ENCODE assay signal across 32 cellular contexts in the genomic region with DNA sequence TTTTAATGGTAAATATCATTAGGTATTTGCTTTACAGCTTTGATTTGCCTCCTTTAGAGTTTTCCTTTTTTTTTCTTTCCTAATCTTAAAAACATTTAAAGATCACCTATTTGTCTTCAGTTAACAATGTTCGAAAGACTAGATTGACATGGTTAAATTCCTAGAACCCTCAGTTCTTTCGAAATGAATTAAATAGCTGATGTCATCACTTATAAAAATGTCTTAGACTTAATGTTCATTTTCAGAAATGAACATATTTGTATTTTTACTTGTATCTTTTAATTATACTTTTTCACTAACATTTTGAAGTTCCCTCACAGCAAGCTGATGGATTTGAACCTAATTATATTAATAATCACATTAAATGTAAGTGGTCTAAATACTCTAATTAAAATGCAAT.
"Had no signal": no experiment of that assay in that cellular context is flagged by ENCODE, and none has a peak within 500 bp of the region (broad histone marks: within the 10 kb centered on the region; RNA-seq: fewer than 3 reads in every experiment).

No MANE protein-coding gene starts in this region.

- H3K4me1 ChIP-seq: adrenal gland, body of pancreas, heart left ventricle had no signal

- H3K4me3 ChIP-seq: adrenal gland, body of pancreas, heart left ventricle had no signal

- FAIRE-seq: colon, endometrium, frontal cortex had no signal

- H3K27me3 ChIP-seq: adrenal gland, body of pancreas, heart left ventricle had no signal

- H3K4me3 Mint-ChIP-seq: activated B cell treated with CpG ODN at 0.5 μM for 24 hours; activated CD8-positive, alpha-beta T cell treated with anti-CD3 and anti-CD28 coated beads for 36 hours; activated naive CD4-positive, alpha-beta T cell treated with anti-CD3 and anti-CD28 coated beads, Interleukin-2, amount 50 U/mL, for 24 hours; activated naive CD8-positive, alpha-beta T cell treated with anti-CD3 and anti-CD28 coated beads for 36 hours; activated naive CD8-positive, alpha-beta T cell treated with anti-CD3 and anti-CD28 coated beads, Interleukin-2, amount 50 U/mL, for 24 hours; activated T-cell treated with anti-CD3 and anti-CD28 coated beads, Interleukin-2, amount 50 U/mL, for 4 hours; activated T-helper 17 cell treated with anti-CD3 and anti-CD28 coated beads, Interleukin-2, amount 50 U/mL, for 72 hours; T-cell; T-helper 1 cell treated with Interleukin-12 subunit alpha and Interleukin-12 subunit beta and Interleukin-4 antibody, amounts not matched to agents 30 μg/mL and 1 μg/mL, for 36 hours had no signal

- DNase-seq: activated B cell treated with CpG ODN at 0.5 μM for 24 hours; activated CD4-positive, alpha-beta T cell treated with anti-CD3 and anti-CD28 coated beads for 48 hours; activated CD4-positive, alpha-beta T cell treated with anti-CD3 and anti-CD28 coated beads, Interleukin-2, amount 50 U/mL, for 1 hour; activated CD4-positive, alpha-beta T cell treated with anti-CD3 and anti-CD28 coated beads, Interleukin-2, amount 50 U/mL, for 48 hours; activated CD8-positive, alpha-beta memory T cell treated with anti-CD3 and anti-CD28 coated beads for 24 hours; activated CD8-positive, alpha-beta T cell treated with anti-CD3 and anti-CD28 coated beads for 36 hours; activated effector memory CD4-positive, alpha-beta T cell treated with Interleukin-2 at 50 U/mL for 16 hours; activated gamma-delta T cell treated with Interleukin-2 at 50 U/mL for 16 hours; activated naive CD4-positive, alpha-beta T cell treated with Interleukin-2 at 50 U/mL for 16 hours; activated naive CD8-positive, alpha-beta T cell treated with anti-CD3 and anti-CD28 coated beads for 36 hours; activated naive CD8-positive, alpha-beta T cell treated with anti-CD3 and anti-CD28 coated beads, Interleukin-2, amount 50 U/mL, for 24 hours; activated T-cell treated with anti-CD3 and anti-CD28 coated beads, Interleukin-2, amount 50 U/mL, for 4 hours; adrenal gland; amygdala; aorta; body of pancreas; caudate nucleus; cortex of kidney; effector CD4-positive, alpha-beta T cell; foreskin fibroblast; heart left ventricle; T-cell; T1000; WERI-Rb-1 had no signal

- H3K27ac Mint-ChIP-seq: activated B cell treated with CpG ODN at 0.5 μM for 24 hours; activated CD8-positive, alpha-beta T cell treated with anti-CD3 and anti-CD28 coated beads for 36 hours; activated naive CD4-positive, alpha-beta T cell treated with anti-CD3 and anti-CD28 coated beads, Interleukin-2, amount 50 U/mL, for 24 hours; activated naive CD8-positive, alpha-beta T cell treated with anti-CD3 and anti-CD28 coated beads for 36 hours; activated naive CD8-positive, alpha-beta T cell treated with anti-CD3 and anti-CD28 coated beads, Interleukin-2, amount 50 U/mL, for 24 hours; activated T-helper 17 cell treated with anti-CD3 and anti-CD28 coated beads, Interleukin-2, amount 50 U/mL, for 72 hours; T-cell; T-helper 1 cell treated with Interleukin-12 subunit alpha and Interleukin-12 subunit beta and Interleukin-4 antibody, amounts not matched to agents 30 μg/mL and 1 μg/mL, for 36 hours had no signal

- H3K9me3 Mint-ChIP-seq: activated B cell treated with CpG ODN at 0.5 μM for 24 hours; activated CD8-positive, alpha-beta T cell treated with anti-CD3 and anti-CD28 coated beads for 36 hours; activated naive CD4-positive, alpha-beta T cell treated with anti-CD3 and anti-CD28 coated beads, Interleukin-2, amount 50 U/mL, for 24 hours; activated naive CD8-positive, alpha-beta T cell treated with anti-CD3 and anti-CD28 coated beads for 36 hours; activated naive CD8-positive, alpha-beta T cell treated with anti-CD3 and anti-CD28 coated beads, Interleukin-2, amount 50 U/mL, for 24 hours; activated T-cell treated with anti-CD3 and anti-CD28 coated beads, Interleukin-2, amount 50 U/mL, for 4 hours; activated T-helper 17 cell treated with anti-CD3 and anti-CD28 coated beads, Interleukin-2, amount 50 U/mL, for 72 hours; T-helper 1 cell treated with Interleukin-12 subunit alpha and Interleukin-12 subunit beta and Interleukin-4 antibody, amounts not matched to agents 30 μg/mL and 1 μg/mL, for 36 hours had no signal

- H3K27ac ChIP-seq: adrenal gland, body of pancreas, heart left ventricle, WERI-Rb-1 had no signal

- H3K9me3 ChIP-seq: adrenal gland, body of pancreas had no signal

- ATAC-seq: activated CD4-positive, CD25-positive, alpha-beta regulatory T cell treated with anti-CD3 and anti-CD28 coated beads, Interleukin-2, amount 50 U/mL, for 24 hours; activated CD8-positive, alpha-beta T cell treated with anti-CD3 and anti-CD28 coated beads for 36 hours; activated naive CD8-positive, alpha-beta T cell treated with anti-CD3 and anti-CD28 coated beads, Interleukin-2, amount 50 U/mL, for 24 hours; activated T-cell treated with anti-CD3 and anti-CD28 coated beads, Interleukin-2, amount 50 U/mL, for 4 hours; activated T-helper 17 cell treated with anti-CD3 and anti-CD28 coated beads, Interleukin-2, amount 50 U/mL, for 72 hours; body of pancreas; esophagus mucosa; heart left ventricle; T-cell had no signal

- H3K36me3 ChIP-seq: adrenal gland, heart left ventricle, WERI-Rb-1 had no signal

- H3K4me1 Mint-ChIP-seq: activated B cell treated with CpG ODN at 0.5 μM for 24 hours; activated naive CD4-positive, alpha-beta T cell treated with anti-CD3 and anti-CD28 coated beads, Interleukin-2, amount 50 U/mL, for 24 hours; activated naive CD8-positive, alpha-beta T cell treated with anti-CD3 and anti-CD28 coated beads for 36 hours; activated naive CD8-positive, alpha-beta T cell treated with anti-CD3 and anti-CD28 coated beads, Interleukin-2, amount 50 U/mL, for 24 hours; activated T-helper 17 cell treated with anti-CD3 and anti-CD28 coated beads, Interleukin-2, amount 50 U/mL, for 72 hours; T-cell had no signal

- H3K36me3 Mint-ChIP-seq: activated naive CD4-positive, alpha-beta T cell treated with anti-CD3 and anti-CD28 coated beads, Interleukin-2, amount 50 U/mL, for 24 hours; activated naive CD8-positive, alpha-beta T cell treated with anti-CD3 and anti-CD28 coated beads for 36 hours; T-cell had no signal
